1 cellular context compared by ENCODE assay signal in genomic region chr4:74658114-74658513, GRCh38.
TF ChIP-seq lines count a peak whose summit lies in the region.

No MANE protein-coding gene starts in this region.

TF ChIP-seq in HepG2, 621 proteins besides CTCF, POLR2A, EP300 and RAD21 (continued from another document):
- peak; percentile 82; the same call in 1 of the 2 replicates for TF ChIP-seq ZNF644 (CRISPR knock-in tag; IDR thresholded peaks at IDR 0.05; ENCODE audit: low read depth)
